In the genomic region with DNA sequence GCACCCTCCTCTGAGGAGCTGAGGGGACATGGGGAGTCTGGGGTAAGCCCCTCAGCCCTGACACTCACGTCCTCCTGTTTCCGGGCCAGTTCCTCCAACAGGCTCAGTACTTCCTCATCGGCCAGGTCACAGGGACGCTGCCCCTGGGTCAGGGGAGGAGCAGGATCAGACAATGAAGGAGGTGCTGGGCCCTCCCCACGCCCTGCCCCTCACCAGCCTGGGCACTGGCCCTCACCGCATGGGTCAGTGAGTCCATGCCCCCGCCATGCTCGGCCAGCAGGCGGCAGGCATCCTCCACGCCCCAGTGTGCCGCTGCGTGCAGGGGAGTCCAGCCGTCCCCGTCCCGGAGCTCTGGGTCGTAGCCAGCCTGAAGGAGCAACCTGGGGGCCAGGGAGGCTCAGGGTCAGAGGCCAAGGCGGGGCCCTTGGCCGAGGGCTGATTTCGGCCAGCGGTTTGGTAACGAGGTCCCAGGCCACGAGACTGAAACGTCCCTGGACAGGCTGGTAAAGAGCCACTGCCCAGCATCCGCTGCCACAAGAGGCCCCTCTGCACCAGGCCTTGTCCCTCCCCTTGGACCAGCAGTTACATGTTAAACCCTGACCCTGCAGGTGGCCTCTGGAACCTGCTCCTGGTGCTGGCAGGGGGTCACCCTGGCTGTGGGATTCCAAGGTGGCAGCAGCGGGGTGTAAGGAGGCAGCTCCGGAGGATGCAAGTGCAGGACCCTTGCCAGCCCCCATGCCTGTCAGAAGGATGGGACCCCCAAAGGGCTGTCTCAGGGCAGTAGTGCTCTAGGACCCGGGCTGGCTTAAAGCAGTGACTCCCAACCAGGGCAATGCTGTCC, we compare ENCODE assay signal across 1 cellular context.
TF ChIP-seq lines count a peak whose summit lies in the region.

No MANE protein-coding gene starts in this region.

TF ChIP-seq in A549, 52 proteins besides CTCF, POLR2A, EP300 and RAD21 (continued from another document):
- TF ChIP-seq ELK1 (IDR thresholded peaks at IDR 0.05; ENCODE audit: low read depth, low read length) (no peak), PBX3 (IDR thresholded peaks at IDR 0.05) (no peak), HDAC2 (IDR thresholded peaks at IDR 0.05) (no peak), EHMT2 (IDR thresholded peaks at IDR 0.05; ENCODE audit: low read depth) (no peak), SMC3 (IDR thresholded peaks at IDR 0.05) (no peak), POLR2AphosphoS2 (conservative IDR thresholded peaks at IDR 0.05; ENCODE audit: low read length) (no peak), ZNF302 (CRISPR knock-in tag; IDR thresholded peaks at IDR 0.05) (no peak), CHD4 (IDR thresholded peaks at IDR 0.05; ENCODE audit: borderline replicate concordance) (no peak), ATOH8 (CRISPR knock-in tag; IDR thresholded peaks at IDR 0.05; ENCODE audit: low read depth) (no peak), GATA3 (IDR thresholded peaks at IDR 0.05; ENCODE audit: borderline replicate concordance) (no peak), KDM5A (IDR thresholded peaks at IDR 0.05) (no peak), TFCP2L1 (CRISPR knock-in tag; IDR thresholded peaks at IDR 0.05) (no peak)
